8 cellular contexts compared by ENCODE assay signal in the genomic region with DNA sequence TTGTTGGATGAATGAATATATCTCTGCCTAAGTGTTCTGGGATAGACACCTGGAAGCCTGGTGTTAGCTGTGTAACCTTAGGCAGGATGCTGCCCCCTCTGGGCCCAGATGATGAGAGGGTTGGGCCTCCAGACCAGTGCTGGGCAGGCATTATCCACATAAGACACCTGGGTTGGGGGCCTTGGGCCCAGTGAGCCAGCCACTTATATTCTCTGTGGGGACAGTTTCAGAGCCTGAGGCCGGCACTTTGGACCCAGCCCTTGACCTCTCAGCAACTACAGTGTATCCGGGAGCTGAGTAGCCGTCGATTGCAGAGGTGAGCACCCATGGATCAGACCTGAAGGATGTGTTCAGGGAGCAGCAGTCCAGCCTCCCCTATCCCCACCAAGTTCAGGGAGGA. TPM values are rescaled to one million over a fixed set of nuclear protein-coding genes. Genes with fewer than 3 reads are reported as not detected.
DNase-seq lines count a peak whose midpoint lies in the region; TF ChIP-seq lines count a peak whose summit lies in the region.
"Had no signal": no experiment of that assay in that cellular context is flagged by ENCODE, and none has a peak within 500 bp of the region (broad histone marks: within the 10 kb centered on the region; RNA-seq: fewer than 3 reads in every experiment).

No MANE protein-coding gene starts in this region.

- POLR2A ChIA-PET in activated CD4-positive, alpha-beta T cell treated with anti-CD3 and anti-CD28 coated beads, Interleukin-2, amount 10 ng/mL, durations not matched to agents 7 days and 5 days (lab: Charles Lee): interaction anchor here (1.5 to 7.0 kb wide), 4 partner anchors 19 to 39 kb away, joined by 7 to 168 read pairs (median 60); partner anchors contain the start of gene CISH

- no peaks in the 10 kb centered on the region for H3K27me3 Mint-ChIP-seq in activated CD4-positive, alpha-beta T cell treated with anti-CD3 and anti-CD28 coated beads, Interleukin-2, amount 10 ng/mL, durations not matched to agents 7 days and 5 days
- no peaks in the 10 kb centered on the region for H3K27me3 Mint-ChIP-seq in neural crest cell (ENCODE audit: low read depth)

- H3K9me3 Mint-ChIP-seq in activated CD4-positive, alpha-beta T cell treated with anti-CD3 and anti-CD28 coated beads, Interleukin-2, amount 10 ng/mL, durations not matched to agents 7 days and 5 days: no peaks in the 10 kb centered on the region
- no peaks in the 10 kb centered on the region for H3K9me3 Mint-ChIP-seq in neural crest cell

- peak overlapping the region; percentile 94 for H3K27ac Mint-ChIP-seq in activated CD4-positive, alpha-beta T cell treated with anti-CD3 and anti-CD28 coated beads, Interleukin-2, amount 10 ng/mL, durations not matched to agents 7 days and 5 days
- H3K27ac Mint-ChIP-seq in neural crest cell (ENCODE audit: unreplicated experiment): no peak overlapping the region

- no peak for DNase-seq in activated CD4-positive, alpha-beta T cell treated with anti-CD3 and anti-CD28 coated beads, Interleukin-2, amount 10 ng/mL, durations not matched to agents 7 days and 5 days
- DNase-seq in activated CD4-positive, alpha-beta T cell treated with anti-CD3 and anti-CD28 coated beads for 4 hours: no peak
- DNase-seq in activated T-cell treated with anti-CD3 and anti-CD28 coated beads, Interleukin-2, amount 50 U/mL, for 48 hours: peak; percentile 53 to 62
- DNase-seq in neural crest cell (ENCODE audit: low read depth, low spot score): no peak
- no peak for DNase-seq in NCI-H226
- DNase-seq in DMS153 (lab: John Stamatoyannopoulos, UW): no peak
- DNase-seq: NCI-H524 treated with DMSO at 0.1 percent for 48 hours had no signal

- TF ChIP-seq CTCF in neural crest cell (conservative IDR thresholded peaks at IDR 0.05): no peak

- CTCF ChIA-PET in activated CD4-positive, alpha-beta T cell treated with anti-CD3 and anti-CD28 coated beads, Interleukin-2, amount 10 ng/mL, durations not matched to agents 7 days and 5 days (lab: Charles Lee): interaction anchor here (0.6 to 17.2 kb wide), 11 partner anchors 8 to 1547 kb away, joined by 3 to 284 read pairs (median 7); partner anchors contain the start of genes CISH, MAPKAPK3 and RBM15B

- H3K4me1 Mint-ChIP-seq in activated CD4-positive, alpha-beta T cell treated with anti-CD3 and anti-CD28 coated beads, Interleukin-2, amount 10 ng/mL, durations not matched to agents 7 days and 5 days: peaks cover 75% of the 10 kb centered on the region
- H3K4me1 Mint-ChIP-seq in neural crest cell: peaks cover 24% of the 10 kb centered on the region

- H3K36me3 Mint-ChIP-seq in activated CD4-positive, alpha-beta T cell treated with anti-CD3 and anti-CD28 coated beads, Interleukin-2, amount 10 ng/mL, durations not matched to agents 7 days and 5 days (ENCODE audit: low read depth): peaks cover 42% of the 10 kb centered on the region
- no peaks in the 10 kb centered on the region for H3K36me3 Mint-ChIP-seq in neural crest cell (ENCODE audit: low read depth)

- H3K4me3 Mint-ChIP-seq in activated CD4-positive, alpha-beta T cell treated with anti-CD3 and anti-CD28 coated beads, Interleukin-2, amount 10 ng/mL, durations not matched to agents 7 days and 5 days: peak overlapping the region; percentile 95
- H3K4me3 Mint-ChIP-seq in neural crest cell: peak overlapping the region; percentile 56
- H3K4me3 Mint-ChIP-seq: CD14-positive monocyte had no signal

RNA-seq across cellular contexts. Expression of gene HEMK1, which starts 2.2 kb away (rescaled TPM):
- 10 to 100 TPM; 42.3 to 49.0 TPM for total RNA-seq in activated CD4-positive, alpha-beta T cell treated with anti-CD3 and anti-CD28 coated beads, Interleukin-2, amount 10 ng/mL, durations not matched to agents 7 days and 5 days
- 22.8 and 22.9 TPM in 2 replicates for total RNA-seq in neural crest cell

RNA-seq across cellular contexts. Expression of gene C3orf18, which starts 3.9 kb away (rescaled TPM):
- 10 to 100 TPM; 29.0 to 33.9 TPM for total RNA-seq in activated CD4-positive, alpha-beta T cell treated with anti-CD3 and anti-CD28 coated beads, Interleukin-2, amount 10 ng/mL, durations not matched to agents 7 days and 5 days
- total RNA-seq in neural crest cell: 12.7 and 13.1 TPM in 2 replicates

RNA-seq across cellular contexts. Expression of gene CISH, which starts 40.1 kb away (rescaled TPM):
- total RNA-seq in activated CD4-positive, alpha-beta T cell treated with anti-CD3 and anti-CD28 coated beads, Interleukin-2, amount 10 ng/mL, durations not matched to agents 7 days and 5 days: 100 to 1,000 TPM; 300 to 308 TPM
- 8.1 and 8.6 TPM in 2 replicates for total RNA-seq in neural crest cell

RNA-seq across cellular contexts. Expression of gene MAPKAPK3, which starts 45.5 kb away (rescaled TPM):
- total RNA-seq in activated CD4-positive, alpha-beta T cell treated with anti-CD3 and anti-CD28 coated beads, Interleukin-2, amount 10 ng/mL, durations not matched to agents 7 days and 5 days: 100 to 1,000 TPM; 135 to 140 TPM
- 37.0 and 38.8 TPM in 2 replicates for total RNA-seq in neural crest cell

Comparison
In these comparisons a context has a peak if more than half of its experiments do, and no peak if none do; other contexts are left out.
1. DNase-seq: peak in activated T-cell treated with anti-CD3 and anti-CD28 coated beads, Interleukin-2, amount 50 U/mL, for 48 hours (2 of 2); none in activated CD4-positive, alpha-beta T cell treated with anti-CD3 and anti-CD28 coated beads, Interleukin-2, amount 10 ng/mL, durations not matched to agents 7 days and 5 days (single experiment), activated CD4-positive, alpha-beta T cell treated with anti-CD3 and anti-CD28 coated beads for 4 hours (0 of 2), neural crest cell (single experiment), NCI-H226 (single experiment) and DMS153 (single experiment).
2. RNA of gene CISH, which starts 40.1 kb away (total RNA-seq): 300 to 308 TPM in activated CD4-positive, alpha-beta T cell treated with anti-CD3 and anti-CD28 coated beads, Interleukin-2, amount 10 ng/mL, durations not matched to agents 7 days and 5 days; 8.1 to 8.6 TPM in neural crest cell; every median in the first group is over 10 times any median in the second.